In the genomic region with DNA sequence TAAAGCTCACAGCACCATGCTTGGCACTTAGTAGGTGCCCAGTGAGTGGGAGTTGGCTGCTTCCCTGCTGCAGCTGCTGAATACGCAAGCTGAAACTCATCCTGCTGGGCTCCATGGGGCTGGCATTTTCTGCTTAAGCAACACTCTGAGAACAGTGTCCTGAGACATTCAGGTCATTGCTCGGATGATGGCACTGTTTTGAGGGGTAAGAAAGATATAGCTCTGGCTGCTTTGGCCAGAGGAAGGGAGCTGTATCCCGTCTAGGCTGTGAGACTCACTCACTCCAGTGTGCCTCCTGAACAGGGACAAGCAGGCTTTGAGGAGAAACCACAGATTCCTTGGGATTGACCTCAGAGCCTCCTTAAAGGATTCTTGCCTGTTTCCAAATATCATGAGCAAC, we compare ENCODE assay signal across 19 cellular contexts.
"Had no signal": no experiment of that assay in that cellular context is flagged by ENCODE, and none has a peak within 500 bp of the region (broad histone marks: within the 10 kb centered on the region; RNA-seq: fewer than 3 reads in every experiment).

No MANE protein-coding gene starts in this region.

- DNase-seq: activated naive CD4-positive, alpha-beta T cell treated with Interleukin-2 at 50 U/mL for 16 hours; activated naive CD8-positive, alpha-beta T cell treated with anti-CD3 and anti-CD28 coated beads for 36 hours; activated T-cell treated with anti-CD3 and anti-CD28 coated beads, Interleukin-2, amount 50 U/mL, for 1 hour; amygdala; cerebellar nuclear complex; cortex of kidney; endodermal cell; esophagus squamous epithelium; kidney; naive thymus-derived CD4-positive, alpha-beta T cell; stimulated activated CD4-positive, alpha-beta T cell treated with anti-CD3 and anti-CD28 coated beads, Interleukin-4, amount 100 ng/mL, for 24 hours; substantia nigra; T1000; thyroid gland had no signal

- H3K4me3 ChIP-seq: esophagus squamous epithelium, lung, neural progenitor cell, thyroid gland had no signal

- H3K9ac ChIP-seq: neural progenitor cell had no signal

- ATAC-seq: left lobe of liver; naive thymus-derived CD4-positive, alpha-beta T cell; WTC11 had no signal

- H3K36me3 ChIP-seq: neural progenitor cell, thyroid gland had no signal

- H3K4me2 ChIP-seq: neural progenitor cell had no signal

- H3K27me3 ChIP-seq: esophagus squamous epithelium, neural progenitor cell, thyroid gland had no signal

- H3K9me3 ChIP-seq: esophagus squamous epithelium, thyroid gland had no signal

- H2AFZ ChIP-seq: neural progenitor cell had no signal

- H3K27ac ChIP-seq: esophagus squamous epithelium, neural progenitor cell had no signal

- H3K4me1 ChIP-seq: esophagus squamous epithelium, neural progenitor cell had no signal

- FAIRE-seq: bronchial epithelial cell, kidney had no signal
